16 cellular contexts compared by ENCODE assay signal in the genomic region with DNA sequence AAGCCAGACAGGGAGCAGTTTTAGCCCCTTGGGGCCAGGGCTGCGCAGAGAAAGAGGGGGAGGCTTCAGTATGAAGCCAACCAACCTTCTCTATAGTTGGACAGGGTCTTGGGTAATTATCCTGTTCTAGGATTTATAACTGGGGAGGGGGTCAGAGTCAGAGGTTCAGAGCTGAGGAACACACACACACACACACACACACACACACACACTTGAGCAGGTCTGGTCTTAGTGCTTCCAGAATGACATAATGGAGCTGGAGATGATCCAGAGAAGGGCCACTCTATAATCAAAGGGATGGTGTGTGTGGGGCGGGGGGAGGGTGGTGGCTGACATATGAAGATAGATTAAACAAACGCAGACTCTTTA. TPM values are rescaled to one million over a fixed set of nuclear protein-coding genes. Genes with fewer than 3 reads are reported as not detected.
A peak's percentile ranks its signal among the peaks of the same experiment; 100 is the strongest.
DNase-seq lines count a peak whose midpoint lies in the region; TF ChIP-seq lines count a peak whose summit lies in the region.
"Had no signal": no experiment of that assay in that cellular context is flagged by ENCODE, and none has a peak within 500 bp of the region (broad histone marks: within the 10 kb centered on the region; RNA-seq: fewer than 3 reads in every experiment).

No MANE protein-coding gene starts in this region.

- H3K27ac Mint-ChIP-seq in nephron progenitor cell: no peak overlapping the region

- peaks cover 31% of the 10 kb centered on the region for H3K9me3 Mint-ChIP-seq in nephron progenitor cell

- H3K4me3 ChIP-seq in HUES48 (ENCODE audit: low read depth, low read length): peak overlapping the region; percentile 75

- H3K36me3 Mint-ChIP-seq in nephron progenitor cell (ENCODE audit: low read depth): no peaks in the 10 kb centered on the region

- H3K9me3 ChIP-seq in HUES48 (ENCODE audit: control insufficient read depth, insufficient read depth, low read length): no peaks in the 10 kb centered on the region

- H3K36me3 ChIP-seq in HUES48 (ENCODE audit: control insufficient read depth, insufficient read depth, low read length): no peaks in the 10 kb centered on the region
- H3K36me3 ChIP-seq: BLaER1 treated with 17β-estradiol and CSF1 and Interleukin-3, amounts not matched to agents 10 nM and 100 nM had no signal

- H3K27ac ChIP-seq in HUES48 (ENCODE audit: low read depth, low read length): no peak overlapping the region
- H3K27ac ChIP-seq: 22Rv1; BLaER1 treated with 17β-estradiol and CSF1 and Interleukin-3, amounts not matched to agents 10 nM and 100 nM; coronary artery; foreskin keratinocyte had no signal

- no peak for TF ChIP-seq CTCF in nephron progenitor cell (IDR thresholded peaks at IDR 0.05)

- peak overlapping the region; percentile 83 for H3K4me3 Mint-ChIP-seq in nephron progenitor cell

- peaks cover 90% of the 10 kb centered on the region for H3K27me3 Mint-ChIP-seq in nephron progenitor cell (ENCODE audit: low read depth, poor library complexity)

- H3K4me1 ChIP-seq in HUES48 (ENCODE audit: control insufficient read depth, insufficient read depth, low read length): peaks cover 17% of the 10 kb centered on the region

- DNase-seq in DMS 273 (lab: John Stamatoyannopoulos, UW; ENCODE audit: unreplicated experiment): peak; percentile 36
- DNase-seq in DMS 273 treated with DMSO at 0.1 percent for 48 hours (lab: John Stamatoyannopoulos, UW): no peak
- DNase-seq in SK-N-DZ (ENCODE audit: low spot score): peak; percentile 47
- no peak for DNase-seq in nephron progenitor cell
- no peak for DNase-seq in Ammon's horn (ENCODE audit: low spot score)
- no peak for DNase-seq in hepatic stellate cell (ENCODE audit: low spot score)
- no peak for DNase-seq in stimulated activated CD4-positive, alpha-beta T cell treated with anti-CD3 and anti-CD28 coated beads, Interleukin-4, amount 100 ng/mL, for 24 hours
- DNase-seq: activated naive CD4-positive, alpha-beta T cell treated with Interleukin-2 at 50 U/mL for 16 hours; DND-41; foreskin keratinocyte; NCI-H1930; stimulated activated naive CD4-positive, alpha-beta T cell had no signal

- H3K9ac ChIP-seq in HUES48 (ENCODE audit: low read depth, low read length): no peak overlapping the region
- H3K9ac ChIP-seq: BLaER1 treated with 17β-estradiol and CSF1 and Interleukin-3, amounts not matched to agents 10 nM and 100 nM had no signal

- peaks cover 18% of the 10 kb centered on the region for H3K4me1 Mint-ChIP-seq in nephron progenitor cell

- peaks cover 96% of the 10 kb centered on the region for H3K27me3 ChIP-seq in HUES48 (ENCODE audit: control insufficient read depth, insufficient read depth, low read length)

RNA-seq across cellular contexts. Expression of a gene that starts 0.4 kb away (rescaled TPM):
- 5.1 and 7.9 TPM in 2 replicates for polyA plus RNA-seq in SK-N-DZ (2014; cell fraction: cytosol; rRNA removed)
- polyA plus RNA-seq in SK-N-DZ (2014; cell fraction: nucleus; rRNA removed): 4.1 and 9.3 TPM in 2 replicates
- polyA plus RNA-seq: foreskin keratinocyte had no signal

RNA-seq across cellular contexts. Expression of a gene that starts 50.3 kb away (rescaled TPM):
- polyA plus RNA-seq in SK-N-DZ (2014; cell fraction: cytosol; rRNA removed): not detected in 2 replicates
- polyA plus RNA-seq in SK-N-DZ (2014; cell fraction: nucleus; rRNA removed): not detected in 2 replicates
- polyA plus RNA-seq: foreskin keratinocyte had no signal

Comparison
In these comparisons a context has a peak if more than half of its experiments do, and no peak if none do; other contexts are left out.
1. DNase-seq: peak in DMS 273 (single experiment) and SK-N-DZ (single experiment); none in DMS 273 treated with DMSO at 0.1 percent for 48 hours (single experiment), nephron progenitor cell (single experiment), Ammon's horn (single experiment), hepatic stellate cell (single experiment) and stimulated activated CD4-positive, alpha-beta T cell treated with anti-CD3 and anti-CD28 coated beads, Interleukin-4, amount 100 ng/mL, for 24 hours (single experiment).